ENCODE assay signal across 9 cellular contexts in genomic region chr2:162297925-162298552, GRCh38. TPM values are rescaled to one million over a fixed set of nuclear protein-coding genes. Genes with fewer than 3 reads are reported as not detected.
A peak's percentile ranks its signal among the peaks of the same experiment; 100 is the strongest.
DNase-seq lines count a peak whose midpoint lies in the region; TF ChIP-seq lines count a peak whose summit lies in the region.
"Had no signal": no experiment of that assay in that cellular context is flagged by ENCODE, and none has a peak within 500 bp of the region (broad histone marks: within the 10 kb centered on the region; RNA-seq: fewer than 3 reads in every experiment).

No MANE protein-coding gene starts in this region.

- TF ChIP-seq CTCF in HFFc6 (IDR thresholded peaks at IDR 0.05) = peak; percentile 96
- TF ChIP-seq CTCF in dorsolateral prefrontal cortex (IDR thresholded peaks at IDR 0.05 in 54 of 56, conservative IDR thresholded peaks at IDR 0.05 in 2 of 56; ENCODE audit: low read depth in 1 of 56, partially characterized antibody in 56 of 56) = peak; percentile 80 to 98 (median 92)
- peak; percentile 81 to 82 for TF ChIP-seq CTCF in tibial artery (IDR thresholded peaks at IDR 0.05)

- H3K27ac ChIP-seq in dorsolateral prefrontal cortex (peak overlapping the region in 47 of 59 donors; percentile 1 to 86 (median 61)), tibial artery (no peak overlapping the region)

- no peak overlapping the region for H3K27ac Mint-ChIP-seq in HFFc6

- H3K36me3 ChIP-seq in tibial artery = peaks cover 0 to 10% (median 0%) of the 10 kb centered on the region in 3 donors

- intact Hi-C loops in dorsolateral prefrontal cortex (cut with DNase I) (loop anchor here (1.0 to 10.0 kb wide), 3 partner anchors 77 to 713 kb away; no protein-coding TSS in a partner anchor), tibial artery (cut with DNase I; ENCODE audit: low total_unique reads) (loop anchor here (2.0 kb wide), 1 partner anchor 77 kb away; no protein-coding TSS in a partner anchor)

- peaks cover 0 to 10% (median 1%) of the 10 kb centered on the region in 4 donors for H3K4me1 ChIP-seq in tibial artery

- H3K4me3 ChIP-seq in dorsolateral prefrontal cortex (no peak overlapping the region), tibial artery (no peak overlapping the region)

- no peak overlapping the region for H3K4me3 Mint-ChIP-seq in HFFc6

- H3K9me3 ChIP-seq in tibial artery = no peaks in the 10 kb centered on the region

- DNase-seq in activated T-cell treated with anti-CD3 and anti-CD28 coated beads for 4 hours = peak; percentile 55
- DNase-seq in activated T-cell treated with anti-CD3 and anti-CD28 coated beads, Interleukin-2, amount 50 U/mL, for 1 hour = no peak
- DNase-seq in HFFc6 = peak; percentile 74
- peak; percentile 71 for DNase-seq in NCI-H1436 (lab: John Stamatoyannopoulos, UW)
- peak in 3 of 5 experiments; percentile 16 to 70 (median 27) for DNase-seq in T-helper 2 cell
- peak in 3 of 10 donors; percentile 37 to 71 (median 45) for DNase-seq in dorsolateral prefrontal cortex
- DNase-seq in middle frontal gyrus (ENCODE audit: extremely low spot score, low spot score) = peak; percentile 74
- peak in 1 of 2 donors; percentile 68 for DNase-seq in tibial artery

- H3K4me1 Mint-ChIP-seq in HFFc6 (ENCODE audit: low read depth) = peaks cover 17% of the 10 kb centered on the region

- no peaks in the 10 kb centered on the region for H3K36me3 Mint-ChIP-seq in HFFc6 (ENCODE audit: low read depth)

- no peaks in the 10 kb centered on the region; the same call in 1 of the 2 replicates for H3K27me3 Mint-ChIP-seq in HFFc6 (ENCODE audit: insufficient read depth)

- H3K9me3 Mint-ChIP-seq in HFFc6 = no peaks in the 10 kb centered on the region

- H3K27me3 ChIP-seq in dorsolateral prefrontal cortex = no peaks in the 10 kb centered on the region
- no peaks in the 10 kb centered on the region for H3K27me3 ChIP-seq in tibial artery

RNA-seq across cellular contexts. Expression of gene IFIH1, which starts 20.4 kb away (rescaled TPM):
- 1 to 10 TPM in 4 of 6 experiments, under 1 TPM in 2; 0.83 to 2.1 (median 1.7) TPM for total RNA-seq in HFFc6 (2021; fragmentation: NEBNext Ultra II Directional; extraction: Animal tissue kit (Norgen Biotek cat#: 25700))
- 10 to 100 TPM in 8 of 120 experiments, 1 to 10 TPM in 112; 2.8 to 27.5 (median 6.8) TPM for total RNA-seq in dorsolateral prefrontal cortex

RNA-seq across cellular contexts. Expression of gene GCA, which starts 45.9 kb away (rescaled TPM):
- total RNA-seq in HFFc6 (2021; fragmentation: NEBNext Ultra II Directional; extraction: Animal tissue kit (Norgen Biotek cat#: 25700)) = under 1 TPM in 4 of 6 experiments, not detected in 2; 0.20 to 0.29 (median 0.28) TPM
- 10 to 100 TPM; 12.4 to 77.9 (median 44.5) TPM for total RNA-seq in dorsolateral prefrontal cortex

RNA-seq across cellular contexts. Expression of gene FAP, which starts 54.8 kb away (rescaled TPM):
- 100 to 1,000 TPM in 1 of 6 experiments, 10 to 100 TPM in 5; 62.6 to 101 (median 67.0) TPM for total RNA-seq in HFFc6 (2021; fragmentation: NEBNext Ultra II Directional; extraction: Animal tissue kit (Norgen Biotek cat#: 25700))
- total RNA-seq in dorsolateral prefrontal cortex = 10 to 100 TPM in 34 of 120 experiments, 1 to 10 TPM in 86; 2.4 to 20.2 (median 8.2) TPM
- total RNA-seq: mononuclear cell had no signal

Comparison
In these comparisons a context has a peak if more than half of its experiments do, and no peak if none do; other contexts are left out.
1. H3K27ac ChIP-seq: peak in dorsolateral prefrontal cortex (47 of 59); none in tibial artery (0 of 2).
2. RNA of gene GCA, which starts 45.9 kb away (total RNA-seq): 12.4 to 77.9 TPM in dorsolateral prefrontal cortex; 0.20 to 0.29 TPM in HFFc6; every median in the first group is over 10 times any median in the second.
3. Peak in every context shown above with its lines, with median percentiles within 50 percentile points of each other: CTCF ChIP-seq.